8 cellular contexts compared by ENCODE assay signal in the genomic region with DNA sequence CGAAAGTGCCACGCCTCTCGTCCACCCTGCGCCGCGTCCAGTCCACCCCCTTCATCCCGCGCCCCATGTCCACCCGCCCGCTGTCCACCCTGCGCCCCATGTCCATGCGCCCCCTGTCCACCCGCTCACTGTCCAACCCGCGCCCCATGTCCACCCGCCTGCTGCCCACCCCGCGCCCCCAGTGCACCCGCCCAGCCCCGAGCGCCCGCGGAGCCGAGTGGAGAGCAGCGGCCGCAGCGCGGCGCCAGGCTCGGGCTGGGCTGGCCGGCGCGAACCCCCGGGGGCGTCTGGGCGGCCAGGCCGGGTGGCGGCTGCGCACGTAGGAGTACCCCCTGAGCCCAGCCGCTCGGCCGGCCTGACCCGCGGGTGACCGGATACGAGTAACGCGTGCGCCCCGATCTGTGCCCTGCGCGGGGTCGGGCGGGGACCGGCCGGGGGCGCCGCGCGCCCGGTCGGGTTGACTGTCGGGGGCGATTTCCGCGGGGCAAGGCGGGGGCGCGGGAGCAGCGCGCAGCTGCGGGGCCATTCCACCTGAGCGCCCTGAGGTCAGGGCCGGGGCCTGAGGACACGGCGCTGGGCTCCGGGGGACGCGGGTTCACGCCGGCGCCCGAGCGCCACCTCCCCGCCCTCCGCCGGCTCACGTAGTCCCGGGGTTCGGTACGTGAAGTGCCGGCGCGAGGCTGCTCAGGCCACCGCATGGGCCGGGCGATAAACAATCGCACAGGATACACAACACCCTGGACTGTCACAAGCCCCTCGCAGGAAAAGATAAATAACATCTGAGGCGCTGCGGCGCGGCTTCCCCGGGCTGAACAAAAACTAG. TPM values are rescaled to one million over a fixed set of nuclear protein-coding genes. Genes with fewer than 3 reads are reported as not detected.
DNase-seq lines count a peak whose midpoint lies in the region; ATAC-seq and TF ChIP-seq lines count a peak whose summit lies in the region.

No MANE protein-coding gene starts in this region.

- peaks cover 32% of the 10 kb centered on the region for H3K4me1 Mint-ChIP-seq in endothelial cell (ENCODE audit: unreplicated experiment)

- peaks cover 0 to 5% of the 10 kb centered on the region in 2 experiments; a peak in 2 of 4 replicates for H3K79me1 ChIP-seq in IMR-90 (ENCODE audit: low read depth in 1 of 2, low read length in 2 of 2)

- H3K9me1 ChIP-seq in IMR-90 (ENCODE audit: insufficient read depth, low read length) = peaks cover 6% of the 10 kb centered on the region

- CTCF ChIA-PET in IMR-90 (lab: Yijun Ruan, JAX) = no interaction called here

- H3K9ac ChIP-seq in IMR-90 (ENCODE audit: low read depth, low read length) (no peak overlapping the region), mucosa of rectum (ENCODE audit: low read depth in 1 of 2, low read length in 2 of 2) (peak overlapping the region in 1 of 2 donors; percentile 6)

- POLR2A ChIA-PET in IMR-90 (lab: Charles Lee; ENCODE audit: unreplicated experiment) = no interaction called here

- no peak for TF ChIP-seq POLR2A in IMR-90 (IDR thresholded peaks at IDR 0.05; ENCODE audit: low read depth, low read length)

- H3K27me3 ChIP-seq in IMR-90 (ENCODE audit: control insufficient read depth, insufficient read depth, low read length) (peaks cover 3% of the 10 kb centered on the region; the same call in 1 of the 2 replicates), mucosa of rectum (ENCODE audit: control insufficient read depth in 2 of 2, insufficient read depth in 2 of 2, low read length in 2 of 2) (peaks cover 16 to 19% of the 10 kb centered on the region in 2 donors)

- H3K4me3 ChIP-seq in IMR-90 (ENCODE audit: insufficient read depth, low read depth, low read length) = peak overlapping the region; percentile 43
- peak overlapping the region; percentile 33 to 64 for H3K4me3 ChIP-seq in mucosa of rectum (ENCODE audit: low read length in 2 of 2)

- H4K5ac ChIP-seq in IMR-90 (ENCODE audit: low read depth, low read length) = no peak overlapping the region

- peak overlapping the region; percentile 86 for H3K4me3 Mint-ChIP-seq in endothelial cell (ENCODE audit: unreplicated experiment)

- peak; percentile 63 for DNase-seq in COLO668 (lab: John Stamatoyannopoulos, UW; ENCODE audit: unreplicated experiment)
- no peak for DNase-seq in IMR-90
- peak; percentile 83 for DNase-seq in endothelial cell (ENCODE audit: low spot score)
- no peak for DNase-seq in NCI-H2171 treated with DMSO at 0.1 percent for 48 hours (lab: John Stamatoyannopoulos, UW)
- no peak for DNase-seq in NK-92 (lab: John Stamatoyannopoulos, UW; ENCODE audit: unreplicated experiment)
- no peak for DNase-seq in GDM1 (lab: John Stamatoyannopoulos, UW)

- peak overlapping the region; percentile 42 for H2BK120ac ChIP-seq in IMR-90 (ENCODE audit: low read depth, low read length)

- intact Hi-C loops in IMR-90 (cut with micrococcal nuclease) = loop anchor here (1.0 to 10.0 kb wide), 4 partner anchors 105 to 262 kb away; partner anchors contain the start of gene POMP

- no peak for TF ChIP-seq CTCF in IMR-90 (conservative IDR thresholded peaks at IDR 0.05; ENCODE audit: low read depth, low read length)
- TF ChIP-seq CTCF in endothelial cell (IDR thresholded peaks at IDR 0.05; ENCODE audit: unreplicated experiment) = no peak

- H3K36me3 ChIP-seq in IMR-90 (ENCODE audit: control insufficient read depth, insufficient read depth, low read length) (no peaks in the 10 kb centered on the region), mucosa of rectum (ENCODE audit: control insufficient read depth in 2 of 2, insufficient read depth in 2 of 2, low read length in 2 of 2) (no peaks in the 10 kb centered on the region)

- peak overlapping the region in 1 of 2 experiments; percentile 63; a peak in 2 of 4 replicates for H4K8ac ChIP-seq in IMR-90 (ENCODE audit: low read depth in 2 of 2, low read length in 2 of 2)

- peak; percentile 70 for ATAC-seq in IMR-90 (ENCODE audit: low read depth)
- ATAC-seq in GM18870 (IDR thresholded peaks at IDR 0.05; ENCODE audit: unreplicated experiment) = no peak

- no peak overlapping the region for H3K18ac ChIP-seq in IMR-90 (ENCODE audit: low read depth, low read length)

- H3K27ac ChIP-seq in IMR-90 (ENCODE audit: insufficient read depth, low read length) (no peak overlapping the region; the same call in 1 of the 2 replicates), mucosa of rectum (ENCODE audit: low read depth in 2 of 2, low read length in 2 of 2) (no peak overlapping the region)

- WGBS in IMR-90 (ENCODE audit: extremely low coverage in 2 of 2, insufficient read length in 1 of 2), 2 experiments = 4% methylated on average over 55 of the region's 105 CpGs; no CpG with 5 or more reads in 1 of the 2 experiments

- H3K9me3 Mint-ChIP-seq in endothelial cell (ENCODE audit: unreplicated experiment) = no peaks in the 10 kb centered on the region

- peak overlapping the region; percentile 40; the same call in 1 of the 2 replicates for H3K4ac ChIP-seq in IMR-90 (ENCODE audit: low read depth, low read length)

- dilution Hi-C loops in IMR-90 (cut with HindIII; ENCODE audit: low sequenced_read_pairs, unreplicated experiment) = no loop called here

- H4K20me1 ChIP-seq in IMR-90 (ENCODE audit: insufficient read depth, low read length) = no peaks in the 10 kb centered on the region

- peak overlapping the region; percentile 65; the same call in 1 of the 2 replicates for H3K14ac ChIP-seq in IMR-90 (replicated peaks; ENCODE audit: low read depth, low read length)

- H2BK5ac ChIP-seq in IMR-90 (ENCODE audit: low read depth, low read length, poor library complexity, severe bottlenecking) = no peak overlapping the region

- H2BK20ac ChIP-seq in IMR-90 (ENCODE audit: low read depth, low read length) = peak overlapping the region; percentile 55

- H3K4me1 ChIP-seq in IMR-90 (ENCODE audit: control insufficient read depth, insufficient read depth, low read length) (peaks cover 10% of the 10 kb centered on the region), mucosa of rectum (ENCODE audit: control insufficient read depth in 2 of 2, insufficient read depth in 2 of 2, low read length in 2 of 2) (peaks cover 12 to 21% of the 10 kb centered on the region in 2 donors)

- peak overlapping the region; percentile 12 for H2AK9ac ChIP-seq in IMR-90 (replicated peaks; ENCODE audit: low read depth, low read length, poor library complexity)

- no peak for TF ChIP-seq RAD21 in IMR-90 (IDR thresholded peaks at IDR 0.05; ENCODE audit: low read length)

- peak overlapping the region; percentile 97 for H3K27ac Mint-ChIP-seq in endothelial cell (ENCODE audit: unreplicated experiment)

- no peak overlapping the region for H3K56ac ChIP-seq in IMR-90 (ENCODE audit: extremely low read depth, insufficient read depth, low read length)

- H3K36me3 Mint-ChIP-seq in endothelial cell (ENCODE audit: low read depth, unreplicated experiment) = peaks cover 5% of the 10 kb centered on the region

- H2AFZ ChIP-seq in IMR-90 (replicated peaks; ENCODE audit: low read length, poor library complexity) = peak overlapping the region; percentile 89

- H3K27me3 Mint-ChIP-seq in endothelial cell (ENCODE audit: unreplicated experiment) = peaks cover 10% of the 10 kb centered on the region

- H2BK15ac ChIP-seq in IMR-90 (ENCODE audit: low read depth, low read length) = 0 out of 3 replicates have a peak overlapping the region, but pooled peaks have one; percentile 7

- 0 out of 2 replicates have a peak overlapping the region, but pooled peaks have one; percentile 29 for H3K23ac ChIP-seq in IMR-90 (ENCODE audit: low read depth, low read length)

- H3K9me3 ChIP-seq in IMR-90 (ENCODE audit: control insufficient read depth, insufficient read depth, low read length) (0 out of 2 replicates have a peak, but pooled peaks cover 2% of the 10 kb centered on the region), mucosa of rectum (ENCODE audit: control insufficient read depth in 2 of 2, low read length in 2 of 2) (no peaks in the 10 kb centered on the region)

- no TSS peak for BruUV-seq in IMR-90 (replicated peaks; lab: Mats Ljungman, UMichigan)

- peak overlapping the region; percentile 72 for H3K4me2 ChIP-seq in IMR-90 (ENCODE audit: low read depth, low read length)

- no peak overlapping the region; the same call in 1 of the 2 replicates for H4K91ac ChIP-seq in IMR-90 (ENCODE audit: insufficient read depth, low read depth, low read length)

- in situ Hi-C loops in IMR-90 (cut with MboI; ENCODE audit: low sequenced_read_pairs) = no loop called here

- H2AK5ac ChIP-seq in IMR-90 (ENCODE audit: low read depth, low read length) = no peak overlapping the region

TF ChIP-seq in IMR-90, 13 proteins besides CTCF, POLR2A, EP300 and RAD21:
- TF ChIP-seq SMC3 (IDR thresholded peaks at IDR 0.05; ENCODE audit: low read depth, low read length) = no peak
TF ChIP-seq in IMR-90: peak in this region for 0.

RNA-seq across cellular contexts. Expression of gene FLT1, which starts 37.5 kb away (rescaled TPM):
- 10.0 and 10.4 TPM in 2 replicates for total RNA-seq in IMR-90 (2012; rRNA removed)
- polyA plus RNA-seq in IMR-90 (2012; rRNA removed) = 4.4 and 4.5 TPM in 2 replicates
- 1.6 and 2.5 TPM in 2 replicates for polyA plus RNA-seq in IMR-90 (2012; cell fraction: cytosol; rRNA removed)
- 1.3 and 3.9 TPM in 2 replicates for polyA plus RNA-seq in IMR-90 (2012; cell fraction: nucleus; rRNA removed; ENCODE audit: low replicate concordance)
- 759 TPM for total RNA-seq in endothelial cell (ENCODE audit: unreplicated experiment)

Comparison
In these comparisons a context has a peak if more than half of its experiments do, and no peak if none do; other contexts are left out.
1. DNase-seq: peak in COLO668 (single experiment) and endothelial cell (single experiment); none in IMR-90 (single experiment), NCI-H2171 treated with DMSO at 0.1 percent for 48 hours (single experiment), NK-92 (single experiment) and GDM1 (single experiment).
2. RNA of gene FLT1, which starts 37.5 kb away (total RNA-seq): 759 TPM in endothelial cell (single experiment); 10.0 to 10.4 TPM in IMR-90; every median in the first group is over 10 times any median in the second.